Comparison of ENCODE assay signal across 2 cellular contexts in genomic region chr9:114236391-114237138, GRCh38.
TF ChIP-seq lines count a peak whose summit lies in the region.

No MANE protein-coding gene starts in this region.

TF ChIP-seq in SK-N-SH treated with all-trans-retinoic acid at 6 μM for 48 hours, 23 proteins besides CTCF, POLR2A, EP300 and RAD21 (continued from another document):
- TF ChIP-seq CREB5 (CRISPR knock-in tag; IDR thresholded peaks at IDR 0.05; ENCODE audit: low read depth) (no peak), ARNTL (CRISPR knock-in tag; IDR thresholded peaks at IDR 0.05; ENCODE audit: borderline replicate concordance, low read depth) (no peak), ZNF565 (CRISPR knock-in tag; conservative IDR thresholded peaks at IDR 0.05; ENCODE audit: low read depth) (no peak), TCF4 (CRISPR knock-in tag; IDR thresholded peaks at IDR 0.05; ENCODE audit: borderline replicate concordance) (no peak), BACH2 (CRISPR knock-in tag; IDR thresholded peaks at IDR 0.05; ENCODE audit: borderline replicate concordance) (no peak), GLIS3 (CRISPR knock-in tag; IDR thresholded peaks at IDR 0.05) (no peak), TOX (CRISPR knock-in tag; IDR thresholded peaks at IDR 0.05; ENCODE audit: borderline replicate concordance) (no peak), ZC3H10 (CRISPR knock-in tag; IDR thresholded peaks at IDR 0.05) (no peak), ZNF8 (CRISPR knock-in tag; IDR thresholded peaks at IDR 0.05) (no peak), CSDC2 (CRISPR knock-in tag; IDR thresholded peaks at IDR 0.05) (no peak), SNAI2 (CRISPR knock-in tag; IDR thresholded peaks at IDR 0.05) (no peak), TSHZ2 (CRISPR knock-in tag; IDR thresholded peaks at IDR 0.05) (no peak), OSR1 (CRISPR knock-in tag; IDR thresholded peaks at IDR 0.05) (no peak), CSRNP3 (CRISPR knock-in tag; IDR thresholded peaks at IDR 0.05) (no peak), RARB (CRISPR knock-in tag; IDR thresholded peaks at IDR 0.05) (no peak)

TF ChIP-seq in GM23338, 12 proteins besides CTCF, POLR2A, EP300 and RAD21 (continued from another document):
- TF ChIP-seq ZNF462 (CRISPR knock-in tag; IDR thresholded peaks at IDR 0.05): no peak
- TF ChIP-seq NANOG (IDR thresholded peaks at IDR 0.05; ENCODE audit: borderline replicate concordance): no peak
- no peak for TF ChIP-seq POLR2AphosphoS5 (IDR thresholded peaks at IDR 0.05; ENCODE audit: low read depth)
- no peak for TF ChIP-seq CREB1 (CRISPR knock-in tag; IDR thresholded peaks at IDR 0.05; ENCODE audit: low read depth)
- no peak for TF ChIP-seq ZNF114 (CRISPR knock-in tag; IDR thresholded peaks at IDR 0.05)
- no peak for TF ChIP-seq REST (IDR thresholded peaks at IDR 0.05; ENCODE audit: unreplicated experiment)
- no peak for TF ChIP-seq JUNB (IDR thresholded peaks at IDR 0.05; ENCODE audit: unreplicated experiment)
- no peak for TF ChIP-seq EZH2 (IDR thresholded peaks at IDR 0.05; ENCODE audit: low read depth, unreplicated experiment)
